ENCODE assay signal across 8 cellular contexts in the genomic region with DNA sequence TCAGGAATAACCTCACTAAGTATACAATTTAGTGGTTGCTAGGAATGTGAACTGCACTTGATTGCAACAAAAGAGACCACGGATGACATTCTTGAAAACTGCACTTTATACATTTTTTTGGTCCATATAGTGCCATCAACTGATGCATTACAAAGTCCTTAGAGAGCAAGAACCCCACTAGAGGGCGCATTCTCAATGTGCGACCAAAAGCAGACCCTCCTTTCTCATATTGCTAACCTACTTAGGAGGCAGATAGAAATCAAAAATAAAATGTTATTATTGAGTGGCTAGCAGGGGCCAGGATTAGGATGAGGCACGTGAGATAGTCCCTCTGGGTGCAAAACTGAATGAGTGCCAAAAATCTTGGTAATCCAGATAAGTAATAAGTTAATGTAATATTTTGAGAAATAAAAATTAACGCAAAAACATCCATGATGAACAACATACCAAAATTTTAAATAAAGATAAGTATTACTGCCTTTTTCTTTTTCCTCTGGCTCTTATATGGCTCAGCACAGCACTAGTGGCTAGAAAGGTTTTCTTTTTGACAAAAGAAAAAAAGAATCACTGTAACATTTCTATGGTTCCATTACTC.
DNase-seq lines count a peak whose midpoint lies in the region; ATAC-seq and TF ChIP-seq lines count a peak whose summit lies in the region.

No MANE protein-coding gene starts in this region.

- POLR2A ChIA-PET in activated CD8-positive, alpha-beta T cell treated with anti-CD3 and anti-CD28 coated beads, Interleukin-2, amount 10 ng/mL, durations not matched to agents 7 days and 5 days (lab: Charles Lee), result no interaction called here

- intact Hi-C loops in CD14-positive monocyte (cut with micrococcal nuclease), result no loop called here

- peaks cover 0 to 7% (median 0%) of the 10 kb centered on the region in 7 donors for H3K9me3 Mint-ChIP-seq in CD14-positive monocyte
- H3K9me3 Mint-ChIP-seq in activated CD8-positive, alpha-beta T cell treated with anti-CD3 and anti-CD28 coated beads, Interleukin-2, amount 10 ng/mL, durations not matched to agents 7 days and 5 days (ENCODE audit: insufficient read depth), result no peaks in the 10 kb centered on the region

- no peak overlapping the region for H3K27ac Mint-ChIP-seq in CD14-positive monocyte
- no peak overlapping the region for H3K27ac Mint-ChIP-seq in activated CD8-positive, alpha-beta T cell treated with anti-CD3 and anti-CD28 coated beads, Interleukin-2, amount 10 ng/mL, durations not matched to agents 7 days and 5 days

- TF ChIP-seq CTCF in CD14-positive monocyte (IDR thresholded peaks at IDR 0.05) (peak; percentile 39), GM12873 (IDR thresholded peaks at IDR 0.05; ENCODE audit: insufficient read depth, low read depth, low read length, missing control alignments) (peak; percentile 81)

- peak; percentile 80 for ATAC-seq in HG02610 (IDR thresholded peaks at IDR 0.05; ENCODE audit: unreplicated experiment)
- ATAC-seq in activated CD8-positive, alpha-beta T cell treated with anti-CD3 and anti-CD28 coated beads, Interleukin-2, amount 10 ng/mL, durations not matched to agents 7 days and 5 days, result no peak
- ATAC-seq in GM21360 (IDR thresholded peaks at IDR 0.05; ENCODE audit: unreplicated experiment), result no peak

- no peaks in the 10 kb centered on the region for H3K4me1 Mint-ChIP-seq in CD14-positive monocyte
- H3K4me1 Mint-ChIP-seq in activated CD8-positive, alpha-beta T cell treated with anti-CD3 and anti-CD28 coated beads, Interleukin-2, amount 10 ng/mL, durations not matched to agents 7 days and 5 days (ENCODE audit: low read depth), result no peaks in the 10 kb centered on the region

- H3K36me3 Mint-ChIP-seq in CD14-positive monocyte, result no peaks in the 10 kb centered on the region
- H3K36me3 Mint-ChIP-seq in activated CD8-positive, alpha-beta T cell treated with anti-CD3 and anti-CD28 coated beads, Interleukin-2, amount 10 ng/mL, durations not matched to agents 7 days and 5 days (ENCODE audit: low read depth), result no peaks in the 10 kb centered on the region

- H3K4me3 Mint-ChIP-seq in CD14-positive monocyte, result no peak overlapping the region
- no peak overlapping the region for H3K4me3 Mint-ChIP-seq in activated CD8-positive, alpha-beta T cell treated with anti-CD3 and anti-CD28 coated beads, Interleukin-2, amount 10 ng/mL, durations not matched to agents 7 days and 5 days

- DNase-seq in CD14-positive monocyte (ENCODE audit: low spot score) (no peak), NCI-H1092 (lab: John Stamatoyannopoulos, UW) (peak; percentile 24), kidney glomerular epithelial cell (lab: John Stamatoyannopoulos, UW) (peak; percentile 45), cortex of kidney (lab: John Stamatoyannopoulos, UW) (no peak)
- DNase-seq in activated CD8-positive, alpha-beta T cell treated with anti-CD3 and anti-CD28 coated beads, Interleukin-2, amount 10 ng/mL, durations not matched to agents 7 days and 5 days, result peak; percentile 41

- no peaks in the 10 kb centered on the region for H3K27me3 Mint-ChIP-seq in CD14-positive monocyte (ENCODE audit: low read depth in 3 of 3)
- no peaks in the 10 kb centered on the region for H3K27me3 Mint-ChIP-seq in activated CD8-positive, alpha-beta T cell treated with anti-CD3 and anti-CD28 coated beads, Interleukin-2, amount 10 ng/mL, durations not matched to agents 7 days and 5 days (ENCODE audit: low read depth)

- CTCF ChIA-PET in activated CD8-positive, alpha-beta T cell treated with anti-CD3 and anti-CD28 coated beads, Interleukin-2, amount 10 ng/mL, durations not matched to agents 7 days and 5 days (lab: Charles Lee), result no interaction called here

Comparison
In these comparisons a context has a peak if more than half of its experiments do, and no peak if none do; other contexts are left out.
1. DNase-seq: peak in NCI-H1092 (single experiment), activated CD8-positive, alpha-beta T cell treated with anti-CD3 and anti-CD28 coated beads, Interleukin-2, amount 10 ng/mL, durations not matched to agents 7 days and 5 days (single experiment) and kidney glomerular epithelial cell (single experiment); none in CD14-positive monocyte (single experiment) and cortex of kidney (single experiment).